In genomic region chr1:116574581-116575291, GRCh38 we compare ENCODE assay signal across 8 cellular contexts.
DNase-seq lines count a peak whose midpoint lies in the region; ATAC-seq lines count a peak whose summit lies in the region.

No MANE protein-coding gene starts in this region.

- peak; percentile 73 for DNase-seq in activated CD8-positive, alpha-beta memory T cell treated with anti-CD3 and anti-CD28 coated beads for 24 hours
- no peak for DNase-seq in activated CD8-positive, alpha-beta memory T cell treated with anti-CD3 and anti-CD28 coated beads, Interleukin-2, amount 50 U/mL, for 48 hours
- DNase-seq in NCI-H1105 (lab: John Stamatoyannopoulos, UW): peak; percentile 52
- peak; percentile 23 for DNase-seq in T1000 (lab: John Stamatoyannopoulos, UW)
- peak; percentile 43 to 61 for DNase-seq in T47D (ENCODE audit: low read depth in 1 of 2, low spot score in 1 of 2)
- DNase-seq in iris pigment epithelial cell (ENCODE audit: low read depth): peak; percentile 62
- peak; percentile 55 for DNase-seq in stimulated activated CD4-positive, alpha-beta T cell treated with anti-CD3 and anti-CD28 coated beads, Interleukin-4, amount 100 ng/mL, for 1 hour

- no peak for ATAC-seq in GM19452 (IDR thresholded peaks at IDR 0.05; ENCODE audit: unreplicated experiment)

- in situ Hi-C loops in T47D (cut with HindIII; ENCODE audit: low pct_unique_long_range_greater_than_20kb, low sequenced_read_pairs): no loop called here
